In the genomic region with DNA sequence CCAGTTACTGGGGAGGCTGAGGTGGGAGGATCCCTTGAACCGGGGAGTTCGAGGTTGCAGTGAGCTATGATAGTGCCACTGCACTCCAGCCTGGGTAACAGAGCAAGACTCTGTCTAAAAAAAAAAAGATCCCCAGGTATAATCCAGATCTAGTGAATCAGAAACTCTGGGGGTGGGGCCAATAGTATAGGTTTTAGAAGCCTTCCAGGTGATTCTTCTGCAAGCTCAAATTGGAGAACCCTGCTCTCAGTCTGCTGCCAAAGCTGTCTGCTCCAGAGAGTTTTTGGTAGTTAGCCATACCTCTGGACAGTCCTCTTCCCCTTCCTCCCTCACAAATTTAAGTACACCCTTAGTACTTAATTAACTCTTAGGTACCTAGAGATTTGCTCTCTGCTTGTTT, we compare ENCODE assay signal across 36 cellular contexts. TPM values are rescaled to one million over a fixed set of nuclear protein-coding genes. Genes with fewer than 3 reads are reported as not detected.
"Had no signal": no experiment of that assay in that cellular context is flagged by ENCODE, and none has a peak within 500 bp of the region (broad histone marks: within the 10 kb centered on the region; RNA-seq: fewer than 3 reads in every experiment).

No MANE protein-coding gene starts in this region.

- H3K27me3 ChIP-seq: brain microvascular endothelial cell, cardiac muscle cell, Peyer's patch had no signal

- H3K9me3 ChIP-seq: Peyer's patch had no signal

- H3K27ac ChIP-seq: brain microvascular endothelial cell, Peyer's patch, RWPE1, WERI-Rb-1 had no signal

- H3K4me3 ChIP-seq: cardiac muscle cell, Peyer's patch had no signal

- ATAC-seq: activated CD8-positive, alpha-beta memory T cell treated with anti-CD3 and anti-CD28 coated beads, Interleukin-2, amount 10 ng/mL, durations not matched to agents 7 days and 5 days; activated naive CD8-positive, alpha-beta T cell treated with anti-CD3 and anti-CD28 coated beads, Interleukin-2, amount 50 U/mL, for 24 hours; PC-3; Right ventricle myocardium inferior; SK-N-SH treated with all-trans-retinoic acid at 6 μM for 48 hours had no signal

- H3K36me3 ChIP-seq: brain microvascular endothelial cell, cardiac muscle cell, Peyer's patch, WERI-Rb-1 had no signal

- DNase-seq: activated CD4-positive, alpha-beta memory T cell treated with anti-CD3 and anti-CD28 coated beads, Interleukin-2, amount 10 ng/mL, durations not matched to agents 7 days and 5 days; activated CD4-positive, alpha-beta T cell treated with anti-CD3 and anti-CD28 coated beads for 1 hour; activated CD4-positive, alpha-beta T cell treated with anti-CD3 and anti-CD28 coated beads for 48 hours; activated CD4-positive, CD25-positive, alpha-beta regulatory T cell; activated CD8-positive, alpha-beta memory T cell treated with anti-CD3 and anti-CD28 coated beads for 24 hours; activated CD8-positive, alpha-beta memory T cell treated with anti-CD3 and anti-CD28 coated beads, Interleukin-2, amount 10 ng/mL, durations not matched to agents 7 days and 5 days; activated CD8-positive, alpha-beta memory T cell treated with anti-CD3 and anti-CD28 coated beads, Interleukin-2, amount 50 U/mL, for 48 hours; activated effector memory CD4-positive, alpha-beta T cell treated with Interleukin-2 at 50 U/mL for 16 hours; activated naive CD4-positive, alpha-beta T cell treated with anti-CD3 and anti-CD28 coated beads, Interleukin-2, amount 10 ng/mL, durations not matched to agents 7 days and 5 days; activated naive CD8-positive, alpha-beta T cell treated with anti-CD3 and anti-CD28 coated beads, Interleukin-2, amount 50 U/mL, for 24 hours; activated T-cell treated with anti-CD3 and anti-CD28 coated beads, Interleukin-2, amount 50 U/mL, for 48 hours; anterior cingulate cortex; brain microvascular endothelial cell; Kasumi-1; KG1; MM.1S; MV-4-11; NCI-H1092; NCI-H1436 treated with DMSO at 0.1 percent for 48 hours; NCI-H1694 treated with DMSO at 0.1 percent for 48 hours; NCI-H2029; NCI-H2171; NCI-H510A; NCI-H774; PC-3; SIG-M5; T-helper 1 cell; T-helper 2 cell; T-helper 9 cell; WERI-Rb-1 had no signal

RNA-seq across cellular contexts. Expression of a gene that starts 28.0 kb away (rescaled TPM):
- total RNA-seq: activated CD4-positive, alpha-beta memory T cell treated with anti-CD3 and anti-CD28 coated beads, Interleukin-2, amount 10 ng/mL, durations not matched to agents 7 days and 5 days; activated CD8-positive, alpha-beta memory T cell treated with anti-CD3 and anti-CD28 coated beads, Interleukin-2, amount 10 ng/mL, durations not matched to agents 7 days and 5 days; SK-MEL-5 had no signal
